In the genomic region with DNA sequence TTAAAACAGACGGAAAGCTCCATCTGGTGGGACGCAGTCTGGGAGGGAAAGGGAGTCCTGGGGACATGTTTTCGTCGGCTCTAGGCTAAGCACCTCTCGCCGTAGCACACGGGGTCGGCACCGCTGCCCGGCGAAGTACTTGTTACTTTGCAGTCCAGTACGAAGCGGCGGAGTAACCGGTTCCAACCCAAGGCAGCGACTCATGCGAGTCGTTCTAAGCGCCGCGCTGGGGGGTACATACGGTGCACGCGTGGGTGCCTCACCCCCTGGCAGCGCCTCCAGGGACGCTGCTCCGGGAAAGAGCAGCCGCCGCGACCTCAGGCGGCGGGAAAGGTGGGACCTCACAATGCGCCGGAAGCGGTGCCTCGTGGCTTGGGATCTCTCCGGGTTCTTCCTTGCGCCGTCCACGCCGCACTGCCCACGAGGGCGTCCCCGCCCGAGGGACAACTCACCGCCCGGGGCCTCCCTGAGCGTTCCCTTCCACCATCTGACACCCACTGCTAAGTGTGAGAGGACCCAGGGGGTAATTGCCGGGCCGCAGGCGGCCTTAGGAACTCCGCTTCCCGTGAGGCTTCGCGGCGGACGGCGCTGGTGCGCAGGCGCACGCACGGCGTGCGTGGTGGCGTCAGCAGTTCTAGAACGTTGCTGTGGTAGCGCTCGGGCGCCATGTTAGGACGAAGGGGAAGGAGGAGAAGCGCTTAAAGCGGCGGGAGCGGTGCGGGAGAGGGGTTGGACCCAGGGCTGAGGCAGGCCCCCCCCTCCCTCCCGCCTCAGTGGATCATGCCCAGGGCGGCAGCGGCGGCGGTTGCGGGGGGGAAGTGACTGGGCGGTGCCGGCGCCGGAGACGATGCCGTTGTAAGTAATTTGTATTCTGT, we compare ENCODE assay signal across 1 cellular context.
TF ChIP-seq lines count a peak whose summit lies in the region.

A gene (plus strand): TSS at position 637 of the 875 bp plus-strand sequence. CDS start 211 bp downstream, at position 848.

TF ChIP-seq in HEK293, 187 proteins besides CTCF, POLR2A, EP300 and RAD21 (continued from another document):
- TF ChIP-seq KLF10 (tag by site-specific recombination; IDR thresholded peaks at IDR 0.05) = no peak
- TF ChIP-seq ZNF571 (tag by site-specific recombination; IDR thresholded peaks at IDR 0.05) = no peak
- no peak; the same call in 1 of the 2 replicates for TF ChIP-seq GFI1B (tag by site-specific recombination; IDR thresholded peaks at IDR 0.05)
- TF ChIP-seq ZNF660 (tag by site-specific recombination; IDR thresholded peaks at IDR 0.05) = peak; percentile 54; the same call in 1 of the 2 replicates
- TF ChIP-seq ZNF16 (tag by site-specific recombination; IDR thresholded peaks at IDR 0.05; ENCODE audit: low read depth) = no peak
- TF ChIP-seq, protein P1, sequence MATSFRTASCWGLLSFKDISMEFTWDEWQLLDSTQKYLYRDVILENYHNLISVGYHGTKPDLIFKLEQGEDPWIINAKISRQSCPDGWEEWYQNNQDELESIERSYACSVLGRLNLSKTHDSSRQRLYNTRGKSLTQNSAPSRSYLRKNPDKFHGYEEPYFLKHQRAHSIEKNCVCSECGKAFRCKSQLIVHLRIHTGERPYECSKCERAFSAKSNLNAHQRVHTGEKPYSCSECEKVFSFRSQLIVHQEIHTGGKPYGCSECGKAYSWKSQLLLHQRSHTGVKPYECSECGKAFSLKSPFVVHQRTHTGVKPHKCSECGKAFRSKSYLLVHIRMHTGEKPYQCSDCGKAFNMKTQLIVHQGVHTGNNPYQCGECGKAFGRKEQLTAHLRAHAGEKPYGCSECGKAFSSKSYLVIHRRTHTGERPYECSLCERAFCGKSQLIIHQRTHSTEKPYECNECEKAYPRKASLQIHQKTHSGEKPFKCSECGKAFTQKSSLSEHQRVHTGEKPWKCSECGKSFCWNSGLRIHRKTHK (tag by site-specific recombination; IDR thresholded peaks at IDR 0.05) = no peak
- TF ChIP-seq, protein P2, sequence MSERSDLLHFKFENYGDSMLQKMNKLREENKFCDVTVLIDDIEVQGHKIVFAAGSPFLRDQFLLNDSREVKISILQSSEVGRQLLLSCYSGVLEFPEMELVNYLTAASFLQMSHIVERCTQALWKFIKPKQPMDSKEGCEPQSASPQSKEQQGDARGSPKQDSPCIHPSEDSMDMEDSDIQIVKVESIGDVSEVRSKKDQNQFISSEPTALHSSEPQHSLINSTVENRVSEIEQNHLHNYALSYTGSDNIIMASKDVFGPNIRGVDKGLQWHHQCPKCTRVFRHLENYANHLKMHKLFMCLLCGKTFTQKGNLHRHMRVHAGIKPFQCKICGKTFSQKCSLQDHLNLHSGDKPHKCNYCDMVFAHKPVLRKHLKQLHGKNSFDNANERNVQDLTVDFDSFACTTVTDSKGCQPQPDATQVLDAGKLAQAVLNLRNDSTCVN (tag by site-specific recombination; optimal IDR thresholded peaks at IDR 0.05) = peak; percentile 53
- no peak for TF ChIP-seq ZNF514 (tag by site-specific recombination; IDR thresholded peaks at IDR 0.05)
- no peak for TF ChIP-seq ZNF837 (tag by site-specific recombination; IDR thresholded peaks at IDR 0.05)
- TF ChIP-seq SP7 (tag by site-specific recombination; IDR thresholded peaks at IDR 0.05) = peak; percentile 71; the same call in 1 of the 2 replicates
- no peak for TF ChIP-seq ZNF548 (tag by site-specific recombination; IDR thresholded peaks at IDR 0.05)
- TF ChIP-seq ZNF266 (tag by site-specific recombination; IDR thresholded peaks at IDR 0.05; ENCODE audit: low read depth) = no peak
- 0 out of 2 replicates have a peak, but pooled peaks have one; percentile 45 for TF ChIP-seq ZNF610 (tag by site-specific recombination; IDR thresholded peaks at IDR 0.05; ENCODE audit: borderline replicate concordance)
TF ChIP-seq in HEK293: peak in this region for 58.
